In the genomic region with DNA sequence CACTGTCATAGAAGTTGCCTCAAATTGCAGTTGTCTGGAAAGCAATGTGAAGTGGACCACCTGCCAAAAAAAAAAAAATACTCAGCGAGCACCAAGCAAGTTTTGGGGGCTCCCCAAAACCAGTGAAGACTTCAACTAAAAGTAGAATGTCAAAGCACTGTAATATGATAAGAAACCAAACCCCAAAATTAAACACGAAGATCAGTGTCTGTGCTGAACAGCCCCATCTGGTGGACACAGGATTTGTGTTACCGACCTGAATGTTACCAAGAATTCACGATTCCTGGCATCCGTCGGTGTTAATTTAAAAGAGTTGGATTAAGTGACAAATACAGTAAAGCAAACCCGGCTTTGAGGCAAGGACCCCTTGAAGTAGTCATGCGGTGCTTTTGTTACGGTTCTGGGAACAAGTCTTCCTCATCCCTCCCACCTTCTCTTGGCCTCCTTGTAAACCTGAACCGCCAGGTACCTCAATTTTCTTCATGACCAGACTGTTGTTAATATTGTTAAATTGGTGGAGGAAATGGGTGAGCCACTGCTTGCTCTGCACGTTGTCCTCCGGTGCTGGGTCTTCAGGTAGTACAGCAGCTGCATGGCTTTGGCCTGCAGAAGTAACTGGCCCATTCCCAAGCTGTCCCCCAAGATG, we compare ENCODE assay signal across 1 cellular context.
A peak's percentile ranks its signal among the peaks of the same experiment; 100 is the strongest.
TF ChIP-seq lines count a peak whose summit lies in the region.

No MANE protein-coding gene starts in this region.

TF ChIP-seq in GM12878, 131 proteins besides CTCF, POLR2A, EP300 and RAD21:
- TF ChIP-seq, protein P1, sequence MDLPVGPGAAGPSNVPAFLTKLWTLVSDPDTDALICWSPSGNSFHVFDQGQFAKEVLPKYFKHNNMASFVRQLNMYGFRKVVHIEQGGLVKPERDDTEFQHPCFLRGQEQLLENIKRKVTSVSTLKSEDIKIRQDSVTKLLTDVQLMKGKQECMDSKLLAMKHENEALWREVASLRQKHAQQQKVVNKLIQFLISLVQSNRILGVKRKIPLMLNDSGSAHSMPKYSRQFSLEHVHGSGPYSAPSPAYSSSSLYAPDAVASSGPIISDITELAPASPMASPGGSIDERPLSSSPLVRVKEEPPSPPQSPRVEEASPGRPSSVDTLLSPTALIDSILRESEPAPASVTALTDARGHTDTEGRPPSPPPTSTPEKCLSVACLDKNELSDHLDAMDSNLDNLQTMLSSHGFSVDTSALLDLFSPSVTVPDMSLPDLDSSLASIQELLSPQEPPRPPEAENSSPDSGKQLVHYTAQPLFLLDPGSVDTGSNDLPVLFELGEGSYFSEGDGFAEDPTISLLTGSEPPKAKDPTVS (IDR thresholded peaks at IDR 0.05; ENCODE audit: low read depth, low read length): no peak
- TF ChIP-seq NR2F1 (conservative IDR thresholded peaks at IDR 0.05): no peak
- TF ChIP-seq MEF2B (IDR thresholded peaks at IDR 0.05; ENCODE audit: partially characterized antibody, poor library complexity, severe bottlenecking): no peak
- TF ChIP-seq BMI1 (IDR thresholded peaks at IDR 0.05; ENCODE audit: borderline replicate concordance): no peak
- no peak for TF ChIP-seq SREBF2 (IDR thresholded peaks at IDR 0.05; ENCODE audit: low read length)
- TF ChIP-seq RUNX3 (IDR thresholded peaks at IDR 0.05; ENCODE audit: low read length): 0 out of 2 replicates have a peak, but pooled peaks have one; percentile 11
- no peak for TF ChIP-seq GATAD2B (conservative IDR thresholded peaks at IDR 0.05; ENCODE audit: low read depth)
- no peak for TF ChIP-seq MEF2A (IDR thresholded peaks at IDR 0.05; ENCODE audit: insufficient read depth, low read depth, low read length)
- TF ChIP-seq SMC3 (IDR thresholded peaks at IDR 0.05; ENCODE audit: borderline replicate concordance, low read length): peak; percentile 77
- TF ChIP-seq SMAD1 (IDR thresholded peaks at IDR 0.05; ENCODE audit: low read depth, partially characterized antibody): no peak
- TF ChIP-seq, protein P2, sequence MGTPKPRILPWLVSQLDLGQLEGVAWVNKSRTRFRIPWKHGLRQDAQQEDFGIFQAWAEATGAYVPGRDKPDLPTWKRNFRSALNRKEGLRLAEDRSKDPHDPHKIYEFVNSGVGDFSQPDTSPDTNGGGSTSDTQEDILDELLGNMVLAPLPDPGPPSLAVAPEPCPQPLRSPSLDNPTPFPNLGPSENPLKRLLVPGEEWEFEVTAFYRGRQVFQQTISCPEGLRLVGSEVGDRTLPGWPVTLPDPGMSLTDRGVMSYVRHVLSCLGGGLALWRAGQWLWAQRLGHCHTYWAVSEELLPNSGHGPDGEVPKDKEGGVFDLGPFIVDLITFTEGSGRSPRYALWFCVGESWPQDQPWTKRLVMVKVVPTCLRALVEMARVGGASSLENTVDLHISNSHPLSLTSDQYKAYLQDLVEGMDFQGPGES (IDR thresholded peaks at IDR 0.05): no peak
- TF ChIP-seq NR2C2 (IDR thresholded peaks at IDR 0.05; ENCODE audit: borderline replicate concordance, control insufficient read depth, insufficient read length, low read depth): no peak
- no peak for TF ChIP-seq BHLHE40 (IDR thresholded peaks at IDR 0.05; ENCODE audit: borderline replicate concordance in 1 of 2, low read depth in 2 of 2, low read length in 1 of 2)
- no peak for TF ChIP-seq JUND (IDR thresholded peaks at IDR 0.05; ENCODE audit: low read depth, low read length)
- TF ChIP-seq, protein P3, sequence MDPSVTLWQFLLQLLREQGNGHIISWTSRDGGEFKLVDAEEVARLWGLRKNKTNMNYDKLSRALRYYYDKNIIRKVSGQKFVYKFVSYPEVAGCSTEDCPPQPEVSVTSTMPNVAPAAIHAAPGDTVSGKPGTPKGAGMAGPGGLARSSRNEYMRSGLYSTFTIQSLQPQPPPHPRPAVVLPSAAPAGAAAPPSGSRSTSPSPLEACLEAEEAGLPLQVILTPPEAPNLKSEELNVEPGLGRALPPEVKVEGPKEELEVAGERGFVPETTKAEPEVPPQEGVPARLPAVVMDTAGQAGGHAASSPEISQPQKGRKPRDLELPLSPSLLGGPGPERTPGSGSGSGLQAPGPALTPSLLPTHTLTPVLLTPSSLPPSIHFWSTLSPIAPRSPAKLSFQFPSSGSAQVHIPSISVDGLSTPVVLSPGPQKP (IDR thresholded peaks at IDR 0.05; ENCODE audit: low read depth, low read length): no peak
- 0 out of 2 replicates have a peak, but pooled peaks have one; percentile 23 for TF ChIP-seq SMARCA5 (IDR thresholded peaks at IDR 0.05)
- TF ChIP-seq RELA (IDR thresholded peaks at IDR 0.05; ENCODE audit: borderline replicate concordance, partially characterized antibody): no peak
- TF ChIP-seq, protein P4, sequence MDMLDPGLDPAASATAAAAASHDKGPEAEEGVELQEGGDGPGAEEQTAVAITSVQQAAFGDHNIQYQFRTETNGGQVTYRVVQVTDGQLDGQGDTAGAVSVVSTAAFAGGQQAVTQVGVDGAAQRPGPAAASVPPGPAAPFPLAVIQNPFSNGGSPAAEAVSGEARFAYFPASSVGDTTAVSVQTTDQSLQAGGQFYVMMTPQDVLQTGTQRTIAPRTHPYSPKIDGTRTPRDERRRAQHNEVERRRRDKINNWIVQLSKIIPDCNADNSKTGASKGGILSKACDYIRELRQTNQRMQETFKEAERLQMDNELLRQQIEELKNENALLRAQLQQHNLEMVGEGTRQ (IDR thresholded peaks at IDR 0.05; ENCODE audit: borderline replicate concordance, low read depth, low read length): no peak
- TF ChIP-seq, protein P5, sequence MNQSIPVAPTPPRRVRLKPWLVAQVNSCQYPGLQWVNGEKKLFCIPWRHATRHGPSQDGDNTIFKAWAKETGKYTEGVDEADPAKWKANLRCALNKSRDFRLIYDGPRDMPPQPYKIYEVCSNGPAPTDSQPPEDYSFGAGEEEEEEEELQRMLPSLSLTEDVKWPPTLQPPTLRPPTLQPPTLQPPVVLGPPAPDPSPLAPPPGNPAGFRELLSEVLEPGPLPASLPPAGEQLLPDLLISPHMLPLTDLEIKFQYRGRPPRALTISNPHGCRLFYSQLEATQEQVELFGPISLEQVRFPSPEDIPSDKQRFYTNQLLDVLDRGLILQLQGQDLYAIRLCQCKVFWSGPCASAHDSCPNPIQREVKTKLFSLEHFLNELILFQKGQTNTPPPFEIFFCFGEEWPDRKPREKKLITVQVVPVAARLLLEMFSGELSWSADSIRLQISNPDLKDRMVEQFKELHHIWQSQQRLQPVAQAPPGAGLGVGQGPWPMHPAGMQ (IDR thresholded peaks at IDR 0.05; ENCODE audit: borderline replicate concordance): no peak
- TF ChIP-seq, protein P6, sequence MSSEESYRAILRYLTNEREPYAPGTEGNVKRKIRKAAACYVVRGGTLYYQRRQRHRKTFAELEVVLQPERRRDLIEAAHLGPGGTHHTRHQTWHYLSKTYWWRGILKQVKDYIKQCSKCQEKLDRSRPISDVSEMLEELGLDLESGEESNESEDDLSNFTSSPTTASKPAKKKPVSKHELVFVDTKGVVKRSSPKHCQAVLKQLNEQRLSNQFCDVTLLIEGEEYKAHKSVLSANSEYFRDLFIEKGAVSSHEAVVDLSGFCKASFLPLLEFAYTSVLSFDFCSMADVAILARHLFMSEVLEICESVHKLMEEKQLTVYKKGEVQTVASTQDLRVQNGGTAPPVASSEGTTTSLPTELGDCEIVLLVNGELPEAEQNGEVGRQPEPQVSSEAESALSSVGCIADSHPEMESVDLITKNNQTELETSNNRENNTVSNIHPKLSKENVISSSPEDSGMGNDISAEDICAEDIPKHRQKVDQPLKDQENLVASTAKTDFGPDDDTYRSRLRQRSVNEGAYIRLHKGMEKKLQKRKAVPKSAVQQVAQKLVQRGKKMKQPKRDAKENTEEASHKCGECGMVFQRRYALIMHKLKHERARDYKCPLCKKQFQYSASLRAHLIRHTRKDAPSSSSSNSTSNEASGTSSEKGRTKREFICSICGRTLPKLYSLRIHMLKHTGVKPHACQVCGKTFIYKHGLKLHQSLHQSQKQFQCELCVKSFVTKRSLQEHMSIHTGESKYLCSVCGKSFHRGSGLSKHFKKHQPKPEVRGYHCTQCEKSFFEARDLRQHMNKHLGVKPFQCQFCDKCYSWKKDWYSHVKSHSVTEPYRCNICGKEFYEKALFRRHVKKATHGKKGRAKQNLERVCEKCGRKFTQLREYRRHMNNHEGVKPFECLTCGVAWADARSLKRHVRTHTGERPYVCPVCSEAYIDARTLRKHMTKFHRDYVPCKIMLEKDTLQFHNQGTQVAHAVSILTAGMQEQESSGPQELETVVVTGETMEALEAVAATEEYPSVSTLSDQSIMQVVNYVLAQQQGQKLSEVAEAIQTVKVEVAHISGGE (CRISPR knock-in tag; IDR thresholded peaks at IDR 0.05): no peak
- TF ChIP-seq IKZF1 (conservative IDR thresholded peaks at IDR 0.05): no peak
- peak; percentile 23; the same call in 1 of the 2 replicates for TF ChIP-seq RB1 (IDR thresholded peaks at IDR 0.05; ENCODE audit: borderline replicate concordance)
- TF ChIP-seq, protein P7, sequence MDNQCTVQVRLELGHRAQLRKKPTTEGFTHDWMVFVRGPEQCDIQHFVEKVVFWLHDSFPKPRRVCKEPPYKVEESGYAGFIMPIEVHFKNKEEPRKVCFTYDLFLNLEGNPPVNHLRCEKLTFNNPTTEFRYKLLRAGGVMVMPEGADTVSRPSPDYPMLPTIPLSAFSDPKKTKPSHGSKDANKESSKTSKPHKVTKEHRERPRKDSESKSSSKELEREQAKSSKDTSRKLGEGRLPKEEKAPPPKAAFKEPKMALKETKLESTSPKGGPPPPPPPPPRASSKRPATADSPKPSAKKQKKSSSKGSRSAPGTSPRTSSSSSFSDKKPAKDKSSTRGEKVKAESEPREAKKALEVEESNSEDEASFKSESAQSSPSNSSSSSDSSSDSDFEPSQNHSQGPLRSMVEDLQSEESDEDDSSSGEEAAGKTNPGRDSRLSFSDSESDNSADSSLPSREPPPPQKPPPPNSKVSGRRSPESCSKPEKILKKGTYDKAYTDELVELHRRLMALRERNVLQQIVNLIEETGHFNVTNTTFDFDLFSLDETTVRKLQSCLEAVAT (IDR thresholded peaks at IDR 0.05): 0 out of 2 replicates have a peak, but pooled peaks have one; percentile 18
- TF ChIP-seq PAX8 (IDR thresholded peaks at IDR 0.05): no peak
- TF ChIP-seq IRF4 (IDR thresholded peaks at IDR 0.05; ENCODE audit: low read depth, low read length): 0 out of 2 replicates have a peak, but pooled peaks have one; percentile 21
- no peak for TF ChIP-seq CEBPB (IDR thresholded peaks at IDR 0.05; ENCODE audit: borderline replicate concordance in 1 of 2, low read depth in 2 of 2, low read length in 2 of 2)
- TF ChIP-seq EZH2 (IDR thresholded peaks at IDR 0.05; ENCODE audit: borderline replicate concordance, control insufficient read depth, low read depth, low read length): no peak
- TF ChIP-seq IKZF2 (IDR thresholded peaks at IDR 0.05): no peak
